Comparison of ENCODE assay signal across 9 cellular contexts in the genomic region with DNA sequence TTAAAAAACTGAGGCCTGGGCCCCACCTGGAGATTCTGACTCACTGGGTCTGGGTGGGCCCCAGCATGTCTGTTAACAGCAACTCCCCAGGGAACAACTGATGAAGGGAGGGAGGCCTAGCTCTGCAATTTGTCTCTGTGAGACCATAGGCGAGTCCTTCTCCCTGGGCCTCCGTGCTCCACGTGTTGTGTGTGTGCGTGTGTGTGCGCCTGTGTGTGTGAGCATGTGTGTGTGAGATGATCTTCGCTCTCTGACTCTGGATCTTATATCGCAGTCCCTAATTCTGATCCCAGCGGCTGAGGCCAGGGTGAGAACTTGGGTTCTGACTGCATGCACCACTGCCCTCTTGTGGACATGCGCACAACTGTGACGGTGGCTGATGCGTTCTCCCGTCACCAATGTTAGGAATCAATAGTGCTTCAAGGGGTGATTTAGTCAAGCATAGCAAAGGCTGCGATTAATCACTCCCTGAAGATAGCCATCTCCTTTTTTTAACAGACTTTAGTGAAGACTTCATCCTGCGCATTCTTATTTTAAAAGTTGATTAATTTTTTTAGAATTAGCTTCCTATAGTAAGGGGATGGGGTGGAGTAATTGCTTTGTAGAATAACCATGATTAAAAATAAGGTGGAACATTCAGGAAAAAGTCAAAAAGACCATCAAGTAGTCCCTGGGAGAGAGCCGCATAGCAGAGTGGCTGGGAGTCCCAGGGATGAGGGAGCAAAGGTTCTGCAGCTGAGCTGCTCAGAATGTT.
DNase-seq lines count a peak whose midpoint lies in the region; ATAC-seq and TF ChIP-seq lines count a peak whose summit lies in the region.
"Had no signal": no experiment of that assay in that cellular context is flagged by ENCODE, and none has a peak within 500 bp of the region (broad histone marks: within the 10 kb centered on the region; RNA-seq: fewer than 3 reads in every experiment).

No MANE protein-coding gene starts in this region.

- H3K27me3 ChIP-seq in HUES48 (ENCODE audit: control insufficient read depth, insufficient read depth, low read length) (no peaks in the 10 kb centered on the region), neural cell (ENCODE audit: insufficient read depth, low read depth, low read length) (no peaks in the 10 kb centered on the region)

- peaks cover 20% of the 10 kb centered on the region for H3K4me1 ChIP-seq in HUES48 (ENCODE audit: control insufficient read depth, insufficient read depth, low read length)
- peaks cover 16% of the 10 kb centered on the region for H3K4me1 ChIP-seq in OCI-LY7 (ENCODE audit: insufficient read depth, low read length, poor library complexity, severe bottlenecking)

- 0 out of 2 replicates have a peak overlapping the region, but pooled peaks have one; percentile 5 for H3K4me3 ChIP-seq in HUES48 (ENCODE audit: low read depth, low read length)
- H3K4me3 ChIP-seq in OCI-LY7 (ENCODE audit: low read depth, low read length, poor library complexity, severe bottlenecking), result peak overlapping the region; percentile 11
- no peak overlapping the region for H3K4me3 ChIP-seq in neural cell (ENCODE audit: low read length)

- CTCF ChIA-PET in Calu3 (lab: Charles Lee), result interaction anchor here (1.0 to 1.4 kb wide), 2 partner anchors 134 to 206 kb away, joined by 3 to 5 read pairs; no protein-coding TSS in a partner anchor
- CTCF ChIA-PET in OCI-LY7 (lab: Charles Lee; ENCODE audit: unreplicated experiment), result interaction anchor here (0.6 to 1.0 kb wide), 2 partner anchors 68 to 134 kb away, joined by 3 read pairs; no protein-coding TSS in a partner anchor

- H3K9me2 ChIP-seq in OCI-LY7 (ENCODE audit: insufficient read depth, low read length) (no peaks in the 10 kb centered on the region), neural cell (ENCODE audit: insufficient read depth, low read length) (no peaks in the 10 kb centered on the region)

- peak; percentile 80 for TF ChIP-seq CTCF in Calu3 (IDR thresholded peaks at IDR 0.05; ENCODE audit: unreplicated experiment)
- peak; percentile 92 for TF ChIP-seq CTCF in OCI-LY7 (conservative IDR thresholded peaks at IDR 0.05; ENCODE audit: low read length)
- peak; percentile 80 for TF ChIP-seq CTCF in neural cell (IDR thresholded peaks at IDR 0.05; ENCODE audit: poor library complexity, severe bottlenecking)

- no peaks in the 10 kb centered on the region for H3F3A ChIP-seq in neural cell (ENCODE audit: insufficient read depth, low read length, poor library complexity, severe bottlenecking)

- no TSS peak for BruUV-seq in Calu3 (replicated peaks; lab: Mats Ljungman, UMichigan)
- no TSS peak for BruUV-seq in OCI-LY7 (replicated peaks; lab: Mats Ljungman, UMichigan)

- H3K36me3 ChIP-seq in HUES48 (ENCODE audit: control insufficient read depth, insufficient read depth, low read length), result no peaks in the 10 kb centered on the region
- no peaks in the 10 kb centered on the region for H3K36me3 ChIP-seq in OCI-LY7 (ENCODE audit: insufficient read depth, low read length)
- no peaks in the 10 kb centered on the region for H3K36me3 ChIP-seq in neural cell (ENCODE audit: insufficient read depth, low read length)

- no peaks in the 10 kb centered on the region for H3K36me3 Mint-ChIP-seq in Calu3 (ENCODE audit: insufficient read depth, unreplicated experiment)
- no peaks in the 10 kb centered on the region for H3K36me3 Mint-ChIP-seq in stimulated activated naive CD8-positive, alpha-beta T cell treated with anti-CD3 and anti-CD28 coated beads, Interleukin-15, Interleukin-2, amounts not matched to agents 100 ng/mL and 50 ng/mL, for 24 hours (ENCODE audit: low read depth)

- ATAC-seq in GM21447 (IDR thresholded peaks at IDR 0.05; ENCODE audit: unreplicated experiment), result peak; percentile 85

- peak overlapping the region; percentile 64 for H3K4me2 ChIP-seq in OCI-LY7 (ENCODE audit: low read length)
- no peak overlapping the region for H3K4me2 ChIP-seq in neural cell (ENCODE audit: low read length)

- H3K4me1 Mint-ChIP-seq in Calu3 (ENCODE audit: low read depth, unreplicated experiment), result peaks cover 18% of the 10 kb centered on the region
- H3K4me1 Mint-ChIP-seq in stimulated activated naive CD8-positive, alpha-beta T cell treated with anti-CD3 and anti-CD28 coated beads, Interleukin-15, Interleukin-2, amounts not matched to agents 100 ng/mL and 50 ng/mL, for 24 hours (ENCODE audit: low read depth), result peaks cover 40% of the 10 kb centered on the region

- H3K9ac ChIP-seq in HUES48 (ENCODE audit: low read depth, low read length), result no peak overlapping the region
- no peak overlapping the region for H3K9ac ChIP-seq in neural cell (ENCODE audit: low read length)

- no peaks in the 10 kb centered on the region for H3K27me3 Mint-ChIP-seq in Calu3 (ENCODE audit: unreplicated experiment)
- no peaks in the 10 kb centered on the region for H3K27me3 Mint-ChIP-seq in stimulated activated naive CD8-positive, alpha-beta T cell treated with anti-CD3 and anti-CD28 coated beads, Interleukin-15, Interleukin-2, amounts not matched to agents 100 ng/mL and 50 ng/mL, for 24 hours

- TF ChIP-seq EP300 in neural cell (conservative IDR thresholded peaks at IDR 0.05; ENCODE audit: poor library complexity, severe bottlenecking), result no peak

- TF ChIP-seq RAD21 in neural cell (conservative IDR thresholded peaks at IDR 0.05), result peak; percentile 81

- peak; percentile 81 for DNase-seq in Calu3
- peak; percentile 82 for DNase-seq in OCI-LY7 (ENCODE audit: low spot score)
- DNase-seq in activated T-cell treated with anti-CD3 and anti-CD28 coated beads for 4 hours, result peak; percentile 75
- DNase-seq in fibroblast of gingiva (ENCODE audit: low read depth), result peak; percentile 73

- no peak overlapping the region for H3K27ac Mint-ChIP-seq in Calu3 (ENCODE audit: unreplicated experiment)
- H3K27ac Mint-ChIP-seq in stimulated activated naive CD8-positive, alpha-beta T cell treated with anti-CD3 and anti-CD28 coated beads, Interleukin-15, Interleukin-2, amounts not matched to agents 100 ng/mL and 50 ng/mL, for 24 hours, result peak overlapping the region; percentile 78

- no peaks in the 10 kb centered on the region for H3K9me3 Mint-ChIP-seq in Calu3 (ENCODE audit: low read depth, unreplicated experiment)
- no peaks in the 10 kb centered on the region for H3K9me3 Mint-ChIP-seq in stimulated activated naive CD8-positive, alpha-beta T cell treated with anti-CD3 and anti-CD28 coated beads, Interleukin-15, Interleukin-2, amounts not matched to agents 100 ng/mL and 50 ng/mL, for 24 hours

- H4K20me1 ChIP-seq in OCI-LY7 (ENCODE audit: insufficient read depth, low read length), result no peaks in the 10 kb centered on the region
- no peaks in the 10 kb centered on the region for H4K20me1 ChIP-seq in neural cell (ENCODE audit: insufficient read depth)

- H3K9me3 ChIP-seq in HUES48 (ENCODE audit: control insufficient read depth, insufficient read depth, low read length) (no peaks in the 10 kb centered on the region), OCI-LY7 (ENCODE audit: low read length) (no peaks in the 10 kb centered on the region), neural cell (ENCODE audit: low read length) (no peaks in the 10 kb centered on the region)

- H2AFZ ChIP-seq in OCI-LY7 (ENCODE audit: low read length) (peak overlapping the region; percentile 80; the same call in 1 of the 2 replicates), neural cell (ENCODE audit: low read depth, low read length) (no peak overlapping the region)

- H3K79me2 ChIP-seq in OCI-LY7 (ENCODE audit: insufficient read depth, low read depth, low read length), result no peaks in the 10 kb centered on the region
- H3K79me2 ChIP-seq in neural cell (replicated peaks; ENCODE audit: insufficient read depth, low read length), result no peaks in the 10 kb centered on the region

- H3K27ac ChIP-seq in HUES48 (ENCODE audit: low read depth, low read length) (no peak overlapping the region), OCI-LY7 (ENCODE audit: low read depth, low read length, poor library complexity, severe bottlenecking) (no peak overlapping the region), neural cell (ENCODE audit: low read length) (no peak overlapping the region)
- H3K27ac ChIP-seq: epithelial cell of prostate had no signal

- intact Hi-C loops in Calu3 (cut with micrococcal nuclease; ENCODE audit: unreplicated experiment) (loop anchor here (1.0 to 2.0 kb wide), 2 partner anchors 65 to 137 kb away; no protein-coding TSS in a partner anchor), OCI-LY7 (cut with micrococcal nuclease; ENCODE audit: unreplicated experiment) (loop anchor here (1.0 to 2.0 kb wide), 3 partner anchors 64 to 207 kb away; no protein-coding TSS in a partner anchor)

- H3K4me3 Mint-ChIP-seq in Calu3 (ENCODE audit: low read depth, unreplicated experiment), result no peak overlapping the region
- peak overlapping the region; percentile 47 for H3K4me3 Mint-ChIP-seq in stimulated activated naive CD8-positive, alpha-beta T cell treated with anti-CD3 and anti-CD28 coated beads, Interleukin-15, Interleukin-2, amounts not matched to agents 100 ng/mL and 50 ng/mL, for 24 hours

- POLR2A ChIA-PET in OCI-LY7 (lab: Charles Lee), result interaction anchor here (1.3 kb wide), 1 partner anchor 139 kb away, joined by 4 read pairs; no protein-coding TSS in a partner anchor

TF ChIP-seq in neural cell, 6 proteins besides CTCF, POLR2A, EP300 and RAD21:
- TF ChIP-seq SMC3 (conservative IDR thresholded peaks at IDR 0.05; ENCODE audit: poor library complexity), result peak; percentile 84
- TF ChIP-seq, protein P1, sequence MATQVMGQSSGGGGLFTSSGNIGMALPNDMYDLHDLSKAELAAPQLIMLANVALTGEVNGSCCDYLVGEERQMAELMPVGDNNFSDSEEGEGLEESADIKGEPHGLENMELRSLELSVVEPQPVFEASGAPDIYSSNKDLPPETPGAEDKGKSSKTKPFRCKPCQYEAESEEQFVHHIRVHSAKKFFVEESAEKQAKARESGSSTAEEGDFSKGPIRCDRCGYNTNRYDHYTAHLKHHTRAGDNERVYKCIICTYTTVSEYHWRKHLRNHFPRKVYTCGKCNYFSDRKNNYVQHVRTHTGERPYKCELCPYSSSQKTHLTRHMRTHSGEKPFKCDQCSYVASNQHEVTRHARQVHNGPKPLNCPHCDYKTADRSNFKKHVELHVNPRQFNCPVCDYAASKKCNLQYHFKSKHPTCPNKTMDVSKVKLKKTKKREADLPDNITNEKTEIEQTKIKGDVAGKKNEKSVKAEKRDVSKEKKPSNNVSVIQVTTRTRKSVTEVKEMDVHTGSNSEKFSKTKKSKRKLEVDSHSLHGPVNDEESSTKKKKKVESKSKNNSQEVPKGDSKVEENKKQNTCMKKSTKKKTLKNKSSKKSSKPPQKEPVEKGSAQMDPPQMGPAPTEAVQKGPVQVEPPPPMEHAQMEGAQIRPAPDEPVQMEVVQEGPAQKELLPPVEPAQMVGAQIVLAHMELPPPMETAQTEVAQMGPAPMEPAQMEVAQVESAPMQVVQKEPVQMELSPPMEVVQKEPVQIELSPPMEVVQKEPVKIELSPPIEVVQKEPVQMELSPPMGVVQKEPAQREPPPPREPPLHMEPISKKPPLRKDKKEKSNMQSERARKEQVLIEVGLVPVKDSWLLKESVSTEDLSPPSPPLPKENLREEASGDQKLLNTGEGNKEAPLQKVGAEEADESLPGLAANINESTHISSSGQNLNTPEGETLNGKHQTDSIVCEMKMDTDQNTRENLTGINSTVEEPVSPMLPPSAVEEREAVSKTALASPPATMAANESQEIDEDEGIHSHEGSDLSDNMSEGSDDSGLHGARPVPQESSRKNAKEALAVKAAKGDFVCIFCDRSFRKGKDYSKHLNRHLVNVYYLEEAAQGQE (IDR thresholded peaks at IDR 0.05; ENCODE audit: borderline replicate concordance), result no peak
TF ChIP-seq in neural cell: peak in this region for 1.
